Comparison of ENCODE assay signal across 8 cellular contexts in genomic region chr2:12587729-12588522, GRCh38.
DNase-seq lines count a peak whose midpoint lies in the region; ATAC-seq, FAIRE-seq and TF ChIP-seq lines count a peak whose summit lies in the region.

No MANE protein-coding gene starts in this region.

- intact Hi-C loops in Right ventricle myocardium inferior (cut with DNase I), result no loop called here
- intact Hi-C loops in cardiac septum (cut with DNase I), result no loop called here
- intact Hi-C loops in endothelial cell of umbilical vein (cut with micrococcal nuclease), result loop anchor here (2.0 kb wide), 1 partner anchor 19 kb away; no protein-coding TSS in a partner anchor

- CTCF ChIA-PET in endothelial cell of umbilical vein (lab: Charles Lee), result interaction anchor here (1.2 kb wide), 1 partner anchor 15 kb away, joined by 3 read pairs; no protein-coding TSS in a partner anchor

- H3K23ac ChIP-seq in trophoblast cell (ENCODE audit: low read length), result no peak overlapping the region

- no peak for TF ChIP-seq POLR2A in endothelial cell of umbilical vein (IDR thresholded peaks at IDR 0.05; ENCODE audit: low read depth, low read length)

- peak; percentile 46 for FAIRE-seq in endothelial cell of umbilical vein (lab: Jason Lieb, UNC)

- TF ChIP-seq CTCF in OCI-LY1 (IDR thresholded peaks at IDR 0.05; ENCODE audit: low read length) (no peak), endothelial cell of umbilical vein (IDR thresholded peaks at IDR 0.05; ENCODE audit: extremely low read depth in 1 of 2, insufficient read depth in 1 of 2, low read depth in 1 of 2, low read length in 2 of 2) (no peak)

- H2BK5ac ChIP-seq in trophoblast cell (ENCODE audit: low read depth, low read length, poor library complexity), result no peak overlapping the region

- WGBS in trophoblast cell (ENCODE audit: extremely low coverage, insufficient coverage, insufficient read length), result no CpG with 5 or more reads among the region's 4 CpGs

- H4K20me1 ChIP-seq in OCI-LY1 (ENCODE audit: insufficient read depth, low read length) (no peaks in the 10 kb centered on the region), endothelial cell of umbilical vein (replicated peaks; ENCODE audit: control insufficient read depth, extremely low read depth, insufficient read depth, low read length) (no peaks in the 10 kb centered on the region)

- H4K8ac ChIP-seq in trophoblast cell (ENCODE audit: low read depth, low read length), result no peak overlapping the region

- no peaks in the 10 kb centered on the region for H3K79me2 ChIP-seq in OCI-LY1 (ENCODE audit: insufficient read depth, low read length)
- no peaks in the 10 kb centered on the region for H3K79me2 ChIP-seq in endothelial cell of umbilical vein (ENCODE audit: control insufficient read depth, insufficient read depth, low read length)
- H3K79me2 ChIP-seq in trophoblast cell (ENCODE audit: control insufficient read depth, insufficient read depth, low read length, poor library complexity), result no peaks in the 10 kb centered on the region

- H3K14ac ChIP-seq in trophoblast cell (ENCODE audit: low read length), result no peak overlapping the region

- POLR2A ChIA-PET in endothelial cell of umbilical vein (lab: Charles Lee), result no interaction called here

- peak; percentile 54 for ATAC-seq in Right ventricle myocardium inferior
- ATAC-seq in HG02938 (IDR thresholded peaks at IDR 0.05; ENCODE audit: unreplicated experiment), result peak; percentile 90

- no peak overlapping the region for H3K18ac ChIP-seq in trophoblast cell (ENCODE audit: low read length)

- H3K9me1 ChIP-seq in endothelial cell of umbilical vein (replicated peaks; ENCODE audit: control insufficient read depth, extremely low read depth, insufficient read depth, low read length), result no peaks in the 10 kb centered on the region

- H3K36me3 ChIP-seq in OCI-LY1 (ENCODE audit: insufficient read depth, low read length), result no peaks in the 10 kb centered on the region
- no peaks in the 10 kb centered on the region for H3K36me3 ChIP-seq in endothelial cell of umbilical vein (ENCODE audit: control insufficient read depth in 2 of 2, extremely low read depth in 1 of 2, insufficient read depth in 2 of 2, low read length in 2 of 2)
- no peaks in the 10 kb centered on the region for H3K36me3 ChIP-seq in trophoblast cell (ENCODE audit: control insufficient read depth in 1 of 2, insufficient read depth in 2 of 2, low read length in 2 of 2)

- H3K9me3 ChIP-seq in OCI-LY1 (ENCODE audit: low read length) (no peaks in the 10 kb centered on the region), endothelial cell of umbilical vein (replicated peaks; ENCODE audit: control insufficient read depth, insufficient read depth, low read length) (no peaks in the 10 kb centered on the region), trophoblast cell (ENCODE audit: insufficient read depth, low read depth, low read length) (no peaks in the 10 kb centered on the region)

- H2AFZ ChIP-seq in OCI-LY1 (ENCODE audit: low read length) (no peak overlapping the region), endothelial cell of umbilical vein (ENCODE audit: low read depth, low read length) (no peak overlapping the region), trophoblast cell (ENCODE audit: insufficient read depth, low read length, poor library complexity) (no peak overlapping the region)

- no peak overlapping the region for H3K9ac ChIP-seq in OCI-LY1 (ENCODE audit: low read length)
- no peak overlapping the region for H3K9ac ChIP-seq in endothelial cell of umbilical vein (replicated peaks; ENCODE audit: extremely low read depth, insufficient read depth, low read length)
- H3K9ac ChIP-seq in trophoblast cell (ENCODE audit: low read length), result no peak overlapping the region

- peak overlapping the region; percentile 56 for H3K27ac ChIP-seq in OCI-LY1 (ENCODE audit: low read depth, low read length, poor library complexity, severe bottlenecking)
- H3K27ac ChIP-seq in endothelial cell of umbilical vein (ENCODE audit: insufficient read depth, low read depth, low read length), result no peak overlapping the region
- no peak overlapping the region for H3K27ac ChIP-seq in trophoblast cell (ENCODE audit: low read depth, low read length)

- dilution Hi-C loops in endothelial cell of umbilical vein (cut with MboI; ENCODE audit: extremely low pct_ligation_motif_present, low sequenced_read_pairs), result no loop called here

- no peak overlapping the region for H2BK120ac ChIP-seq in trophoblast cell (ENCODE audit: insufficient read depth, low read length, poor library complexity)

- no peaks in the 10 kb centered on the region for H3F3A ChIP-seq in OCI-LY1 (ENCODE audit: insufficient read depth, low read length)

- H3K27me3 ChIP-seq in OCI-LY1 (ENCODE audit: insufficient read depth, low read length) (no peaks in the 10 kb centered on the region), endothelial cell of umbilical vein (ENCODE audit: control insufficient read depth in 2 of 2, insufficient read depth in 2 of 2, low read length in 2 of 2) (no peaks in the 10 kb centered on the region), trophoblast cell (ENCODE audit: insufficient read depth, low read length) (no peaks in the 10 kb centered on the region)

- H3K4me1 ChIP-seq in OCI-LY1 (ENCODE audit: insufficient read depth, low read length, severe bottlenecking) (peaks cover 38% of the 10 kb centered on the region), endothelial cell of umbilical vein (ENCODE audit: control insufficient read depth, extremely low read depth, insufficient read depth, low read length) (no peaks in the 10 kb centered on the region), trophoblast cell (ENCODE audit: control insufficient read depth in 1 of 2, insufficient read depth in 2 of 2, low read length in 2 of 2) (no peaks in the 10 kb centered on the region)

- DNase-seq in Right ventricle myocardium inferior (ENCODE audit: missing footprints), result no peak
- DNase-seq in cardiac septum (ENCODE audit: low spot score), result no peak
- peak; percentile 22 for DNase-seq in endothelial cell of umbilical vein (ENCODE audit: low read depth, low spot score)
- DNase-seq in trophoblast cell, result peak; percentile 40 to 57
- no peak for DNase-seq in NCI-H1436 treated with DMSO at 0.1 percent for 48 hours (lab: John Stamatoyannopoulos, UW)
- DNase-seq in DMS 273 treated with DMSO at 0.1 percent for 48 hours (lab: John Stamatoyannopoulos, UW), result no peak

- H2AK5ac ChIP-seq in trophoblast cell (ENCODE audit: low read length), result no peak overlapping the region

- peak overlapping the region; percentile 1 for H3K4me3 ChIP-seq in OCI-LY1 (ENCODE audit: low read depth, low read length, poor library complexity, severe bottlenecking)
- H3K4me3 ChIP-seq in endothelial cell of umbilical vein (replicated peaks in 1 of 3; ENCODE audit: insufficient read depth in 1 of 3, low read depth in 1 of 3, low read length in 3 of 3), result no peak overlapping the region
- H3K4me3 ChIP-seq in trophoblast cell (ENCODE audit: low read depth, low read length), result no peak overlapping the region

- BruUV-seq in endothelial cell of umbilical vein (replicated peaks; lab: Mats Ljungman, UMichigan), result no TSS peak

- H3K79me1 ChIP-seq in trophoblast cell (ENCODE audit: low read length), result no peaks in the 10 kb centered on the region

- H3K4ac ChIP-seq in trophoblast cell (ENCODE audit: low read depth, low read length), result no peak overlapping the region

- H4K12ac ChIP-seq in trophoblast cell (ENCODE audit: low read depth, low read length), result no peak overlapping the region

- H3K4me2 ChIP-seq in OCI-LY1 (ENCODE audit: low read length) (peak overlapping the region; percentile 46), endothelial cell of umbilical vein (ENCODE audit: insufficient read depth, low read length) (no peak overlapping the region), trophoblast cell (ENCODE audit: low read length) (no peak overlapping the region)

- no peak overlapping the region for H4K91ac ChIP-seq in trophoblast cell (ENCODE audit: low read depth, low read length)

- no peaks in the 10 kb centered on the region for H3K9me2 ChIP-seq in OCI-LY1 (ENCODE audit: low read depth, low read length)

- no peak overlapping the region for H2BK12ac ChIP-seq in trophoblast cell (ENCODE audit: low read length)

TF ChIP-seq in endothelial cell of umbilical vein, 7 proteins besides CTCF, POLR2A, EP300 and RAD21:
- no peak for TF ChIP-seq FOS (IDR thresholded peaks at IDR 0.05; ENCODE audit: borderline replicate concordance, insufficient read depth, low read length)
- TF ChIP-seq EZH2 (IDR thresholded peaks at IDR 0.05; ENCODE audit: borderline replicate concordance, low read depth, low read length, severe bottlenecking), result no peak
- no peak for TF ChIP-seq POLR2AphosphoS5 (IDR thresholded peaks at IDR 0.05; ENCODE audit: insufficient read depth, low read depth, low read length)
- TF ChIP-seq MAX (IDR thresholded peaks at IDR 0.05; ENCODE audit: insufficient read depth, insufficient read length), result no peak
- no peak for TF ChIP-seq GATA2 (IDR thresholded peaks at IDR 0.05; ENCODE audit: insufficient read depth, insufficient read length, low read depth, low read length)
- TF ChIP-seq MYC (IDR thresholded peaks at IDR 0.05; ENCODE audit: low read depth, low read length), result no peak
- TF ChIP-seq JUN (IDR thresholded peaks at IDR 0.05; ENCODE audit: borderline replicate concordance, insufficient read depth, insufficient read length, low read depth), result no peak

Comparison
In these comparisons a context has a peak if more than half of its experiments do, and no peak if none do; other contexts are left out.
1. DNase-seq: peak in endothelial cell of umbilical vein (single experiment) and trophoblast cell (2 of 2); none in Right ventricle myocardium inferior (single experiment), cardiac septum (single experiment), NCI-H1436 treated with DMSO at 0.1 percent for 48 hours (single experiment) and DMS 273 treated with DMSO at 0.1 percent for 48 hours (single experiment).